9 cellular contexts compared by ENCODE assay signal in genomic region chr16:67395105-67395457, GRCh38. TPM values are rescaled to one million over a fixed set of nuclear protein-coding genes. Genes with fewer than 3 reads are reported as not detected.
DNase-seq lines count a peak whose midpoint lies in the region; ATAC-seq and TF ChIP-seq lines count a peak whose summit lies in the region.
"Had no signal": no experiment of that assay in that cellular context is flagged by ENCODE, and none has a peak within 500 bp of the region (broad histone marks: within the 10 kb centered on the region; RNA-seq: fewer than 3 reads in every experiment).

No MANE protein-coding gene starts in this region.

- TF ChIP-seq CTCF in sigmoid colon (IDR thresholded peaks at IDR 0.05) = no peak

- H3K27ac Mint-ChIP-seq in T-cell = no peak overlapping the region

- H3K9me3 Mint-ChIP-seq in T-cell = no peaks in the 10 kb centered on the region

- no peaks in the 10 kb centered on the region for H3K36me3 ChIP-seq in BLaER1 treated with 17β-estradiol and CSF1 and Interleukin-3, amounts not matched to agents 10 nM and 100 nM
- H3K36me3 ChIP-seq in NT2/D1 (ENCODE audit: insufficient read depth, insufficient read length, low read length) (no peaks in the 10 kb centered on the region), sigmoid colon (no peaks in the 10 kb centered on the region)

- TF ChIP-seq POLR2A in sigmoid colon (IDR thresholded peaks at IDR 0.05) = no peak

- peak overlapping the region in 1 of 3 donors; percentile 24 for H3K4me3 Mint-ChIP-seq in T-cell

- H3K4me2 ChIP-seq in BLaER1 treated with 17β-estradiol and CSF1 and Interleukin-3, amounts not matched to agents 10 nM and 100 nM = peak overlapping the region; percentile 26 to 88 (median 70); a peak in 19 of 22 replicates

- H3K4me3 ChIP-seq in BLaER1 treated with 17β-estradiol and CSF1 and Interleukin-3, amounts not matched to agents 10 nM and 100 nM = no peak overlapping the region
- H3K4me3 ChIP-seq in NT2/D1 (ENCODE audit: insufficient read length, low read depth) = no peak overlapping the region
- peak overlapping the region in 1 of 4 donors; percentile 50 for H3K4me3 ChIP-seq in sigmoid colon

- H3K27me3 ChIP-seq in BLaER1 treated with 17β-estradiol and CSF1 and Interleukin-3, amounts not matched to agents 10 nM and 100 nM = peaks cover 57 to 71% (median 65%) of the 10 kb centered on the region in 11 experiments
- H3K27me3 ChIP-seq in NT2/D1 (ENCODE audit: insufficient read depth, insufficient read length) = peaks cover 59% of the 10 kb centered on the region
- H3K27me3 ChIP-seq in layer of hippocampus (ENCODE audit: control insufficient read depth, insufficient read depth, low read length) = no peaks in the 10 kb centered on the region
- H3K27me3 ChIP-seq in sigmoid colon = peaks cover 0 to 68% (median 26%) of the 10 kb centered on the region in 3 donors

- no peak overlapping the region; a peak in 1 of 22 replicates for H3K27ac ChIP-seq in BLaER1 treated with 17β-estradiol and CSF1 and Interleukin-3, amounts not matched to agents 10 nM and 100 nM
- H3K27ac ChIP-seq in layer of hippocampus (ENCODE audit: low read depth, low read length) = peak overlapping the region; percentile 18
- peak overlapping the region; percentile 60 to 70 (median 64) for H3K27ac ChIP-seq in sigmoid colon

- H3K27me3 Mint-ChIP-seq in T-cell = peaks cover 32 to 46% of the 10 kb centered on the region in 2 donors

- intact Hi-C loops in sigmoid colon (cut with DNase I) = loop anchor here (5.0 kb wide), 2 partner anchors 118 to 148 kb away; partner anchors contain the start of genes FHOD1, PLEKHG4 and SLC9A5

- no peaks in the 10 kb centered on the region for H3K9me3 ChIP-seq in BLaER1 treated with 17β-estradiol and CSF1 and Interleukin-3, amounts not matched to agents 10 nM and 100 nM (replicated peaks in 1 of 11)
- H3K9me3 ChIP-seq in NT2/D1 (ENCODE audit: insufficient read depth, low read length) = no peaks in the 10 kb centered on the region
- H3K9me3 ChIP-seq in sigmoid colon = no peaks in the 10 kb centered on the region

- WGBS in sigmoid colon, 2 donors = 68 to 73% methylated on average over 10 of the region's 10 CpGs

- peaks cover 7 to 8% (median 8%) of the 10 kb centered on the region in 3 donors for H3K4me1 Mint-ChIP-seq in T-cell

- POLR2A ChIA-PET in T-cell (lab: Charles Lee) = no interaction called here

- no peaks in the 10 kb centered on the region for H3K36me3 Mint-ChIP-seq in T-cell

- no peak overlapping the region for H3K9ac ChIP-seq in BLaER1 treated with 17β-estradiol and CSF1 and Interleukin-3, amounts not matched to agents 10 nM and 100 nM
- peak overlapping the region; percentile 65 for H3K9ac ChIP-seq in NT2/D1 (ENCODE audit: insufficient read length, low read depth)

- peaks cover 11 to 59% (median 24%) of the 10 kb centered on the region in 11 experiments; a peak in 18 of 22 replicates for H4K20me1 ChIP-seq in BLaER1 treated with 17β-estradiol and CSF1 and Interleukin-3, amounts not matched to agents 10 nM and 100 nM

- ATAC-seq in T-cell (replicated peaks in 1 of 4) (no peak), GM21390 (IDR thresholded peaks at IDR 0.05; ENCODE audit: unreplicated experiment) (no peak)

- DNase-seq in NT2/D1 (ENCODE audit: low read depth, low spot score) = no peak
- no peak for DNase-seq in sigmoid colon
- DNase-seq in T-cell = no peak
- DNase-seq in cortex of kidney (lab: John Stamatoyannopoulos, UW) = no peak
- DNase-seq in DMS79 treated with DMSO at 0.1 percent for 48 hours (lab: John Stamatoyannopoulos, UW) = no peak

- no peak for TF ChIP-seq EP300 in sigmoid colon (IDR thresholded peaks at IDR 0.05)

- CTCF ChIA-PET in T-cell (lab: Charles Lee) = no interaction called here

- H3K4me1 ChIP-seq in BLaER1 treated with 17β-estradiol and CSF1 and Interleukin-3, amounts not matched to agents 10 nM and 100 nM = peaks cover 21 to 80% (median 58%) of the 10 kb centered on the region in 10 experiments
- H3K4me1 ChIP-seq in NT2/D1 (ENCODE audit: insufficient read depth, insufficient read length) (peaks cover 46% of the 10 kb centered on the region), sigmoid colon (peaks cover 0 to 82% (median 66%) of the 10 kb centered on the region in 4 donors)

RNA-seq across cellular contexts. Expression of gene TPPP3, which starts 1.8 kb away (rescaled TPM):
- 10 to 100 TPM in 3 of 4 donors, 1 to 10 TPM in 1; 8.1 to 27.4 (median 16.9) TPM for total RNA-seq in sigmoid colon
- 10 to 100 TPM in 1 of 3 donors, 1 to 10 TPM in 2; 2.4 to 13.6 (median 8.6) TPM for polyA plus RNA-seq in sigmoid colon
- total RNA-seq in T-cell = under 1 TPM in 2 of 5 donors, not detected in 3; 0.18 to 0.23 TPM
- total RNA-seq: OCI-LY7 had no signal

RNA-seq across cellular contexts. Expression of gene ZDHHC1, which starts 21.2 kb away (rescaled TPM):
- total RNA-seq in sigmoid colon = 10 to 100 TPM; 12.7 to 18.3 (median 16.1) TPM
- polyA plus RNA-seq in sigmoid colon = 1 to 10 TPM; 4.2 to 6.6 (median 4.4) TPM
- total RNA-seq in T-cell = under 1 TPM in 4 of 5 donors, not detected in 1; 0.26 to 0.85 (median 0.47) TPM
- total RNA-seq: OCI-LY7 had no signal

RNA-seq across cellular contexts. Expression of gene HSD11B2, which starts 35.8 kb away (rescaled TPM):
- total RNA-seq in sigmoid colon (1 to 10 TPM in 2 of 4 donors, under 1 TPM in 1, not detected in 1; 0.14 to 3.9 (median 1.4) TPM), T-cell (under 1 TPM in 3 of 5 donors, not detected in 2; 0.20 to 0.32 (median 0.29) TPM)
- 100 to 1,000 TPM in 1 of 3 donors, 10 to 100 TPM in 2; 88.3 to 353 (median 90.4) TPM for polyA plus RNA-seq in sigmoid colon
- total RNA-seq: OCI-LY7 had no signal

Comparison
In these comparisons a context has a peak if more than half of its experiments do, and no peak if none do; other contexts are left out.
1. H3K27ac ChIP-seq: peak in layer of hippocampus (single experiment) and sigmoid colon (4 of 4); none in BLaER1 treated with 17β-estradiol and CSF1 and Interleukin-3, amounts not matched to agents 10 nM and 100 nM (0 of 11).
2. RNA of gene TPPP3, which starts 1.8 kb away (total RNA-seq): 8.1 to 27.4 TPM in sigmoid colon; 0.18 to 0.23 TPM in T-cell; every median in the first group is over 4 times any median in the second.
3. RNA of gene ZDHHC1, which starts 21.2 kb away (total RNA-seq): 12.7 to 18.3 TPM in sigmoid colon; 0.26 to 0.85 TPM in T-cell; every median in the first group is over 4 times any median in the second.